In the genomic region with DNA sequence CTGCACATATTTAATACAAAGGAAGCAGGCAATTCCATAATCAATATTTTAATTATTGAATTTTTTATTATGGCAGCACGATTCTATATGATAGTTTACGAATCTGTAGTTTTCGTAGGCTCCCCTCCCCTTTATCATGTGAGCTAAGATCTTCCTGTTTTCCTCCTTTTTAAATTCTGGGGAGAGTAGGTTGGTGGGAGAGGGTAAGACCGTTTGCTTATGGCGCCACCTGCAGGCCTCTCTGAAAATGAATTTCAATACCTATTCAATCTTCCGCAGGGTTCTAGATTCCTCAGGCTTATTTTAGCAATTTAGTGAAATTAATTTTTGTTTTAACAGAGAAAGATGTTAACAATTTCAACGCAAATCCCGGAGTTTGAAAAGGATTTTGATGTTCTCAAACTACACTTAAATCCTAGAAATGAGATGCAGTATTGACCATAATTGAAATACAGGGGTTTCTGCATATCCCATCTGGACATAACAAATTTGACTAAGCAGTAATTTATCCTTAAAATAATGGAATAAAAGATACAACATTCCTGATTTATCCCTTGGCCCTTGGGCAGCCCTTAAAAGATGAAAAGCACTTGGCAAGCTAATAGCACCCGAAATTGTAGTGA, we compare ENCODE assay signal across 8 cellular contexts. TPM values are rescaled to one million over a fixed set of nuclear protein-coding genes. Genes with fewer than 3 reads are reported as not detected.
DNase-seq lines count a peak whose midpoint lies in the region; ATAC-seq, FAIRE-seq and TF ChIP-seq lines count a peak whose summit lies in the region.

No MANE protein-coding gene starts in this region.

- TF ChIP-seq POLR2A in NB4 (IDR thresholded peaks at IDR 0.05; ENCODE audit: extremely low read depth, insufficient read length): no peak
- no peak for TF ChIP-seq POLR2A in endothelial cell of umbilical vein (IDR thresholded peaks at IDR 0.05; ENCODE audit: low read depth, low read length)

- no peaks in the 10 kb centered on the region for H3K9me1 ChIP-seq in endothelial cell of umbilical vein (replicated peaks; ENCODE audit: control insufficient read depth, extremely low read depth, insufficient read depth, low read length)

- intact Hi-C loops in activated CD4-positive, alpha-beta T cell treated with anti-CD3 and anti-CD28 coated beads for 36 hours (cut with DNase I, micrococcal nuclease): loop anchor here (1.0 to 2.0 kb wide), 5 partner anchors 16 to 415 kb away; no protein-coding TSS in a partner anchor
- intact Hi-C loops in endothelial cell of umbilical vein (cut with micrococcal nuclease): loop anchor here (1.0 to 2.0 kb wide), 9 partner anchors 26 to 586 kb away; no protein-coding TSS in a partner anchor

- H2AFZ ChIP-seq in endothelial cell of umbilical vein (ENCODE audit: low read depth, low read length): no peak overlapping the region

- BruUV-seq in endothelial cell of umbilical vein (replicated peaks; lab: Mats Ljungman, UMichigan): no TSS peak

- H3K27me3 ChIP-seq in endothelial cell of umbilical vein (ENCODE audit: control insufficient read depth in 2 of 2, insufficient read depth in 2 of 2, low read length in 2 of 2): no peaks in the 10 kb centered on the region

- peaks cover 2% of the 10 kb centered on the region for H3K9me3 Mint-ChIP-seq in activated CD4-positive, alpha-beta T cell treated with anti-CD3 and anti-CD28 coated beads for 36 hours (ENCODE audit: low read depth)
- H3K9me3 Mint-ChIP-seq in nephron progenitor cell: peaks cover 13% of the 10 kb centered on the region

- peak overlapping the region; percentile 93 for H3K9ac ChIP-seq in endothelial cell of umbilical vein (replicated peaks; ENCODE audit: extremely low read depth, insufficient read depth, low read length)

- no peak for ATAC-seq in activated CD4-positive, alpha-beta T cell treated with anti-CD3 and anti-CD28 coated beads for 36 hours
- ATAC-seq in HG02759 (IDR thresholded peaks at IDR 0.05; ENCODE audit: unreplicated experiment) (no peak), GM21515 (IDR thresholded peaks at IDR 0.05; ENCODE audit: unreplicated experiment) (no peak)

- no peaks in the 10 kb centered on the region for H3K36me3 Mint-ChIP-seq in activated CD4-positive, alpha-beta T cell treated with anti-CD3 and anti-CD28 coated beads for 36 hours (ENCODE audit: low read depth)
- peaks cover 26% of the 10 kb centered on the region for H3K36me3 Mint-ChIP-seq in nephron progenitor cell (ENCODE audit: low read depth)

- dilution Hi-C loops in endothelial cell of umbilical vein (cut with MboI; ENCODE audit: extremely low pct_ligation_motif_present, low sequenced_read_pairs): no loop called here

- no peaks in the 10 kb centered on the region for H3K36me3 ChIP-seq in endothelial cell of umbilical vein (ENCODE audit: control insufficient read depth in 2 of 2, extremely low read depth in 1 of 2, insufficient read depth in 2 of 2, low read length in 2 of 2)

- no peaks in the 10 kb centered on the region for H3K79me2 ChIP-seq in endothelial cell of umbilical vein (ENCODE audit: control insufficient read depth, insufficient read depth, low read length)

- peaks cover 59% of the 10 kb centered on the region for H3K27me3 Mint-ChIP-seq in activated CD4-positive, alpha-beta T cell treated with anti-CD3 and anti-CD28 coated beads for 36 hours
- H3K27me3 Mint-ChIP-seq in nephron progenitor cell (ENCODE audit: low read depth, poor library complexity): peaks cover 28% of the 10 kb centered on the region

- FAIRE-seq in endothelial cell of umbilical vein (lab: Jason Lieb, UNC): peak; percentile 53

- peak overlapping the region; percentile 99 for H3K27ac ChIP-seq in endothelial cell of umbilical vein (ENCODE audit: insufficient read depth, low read depth, low read length)

- TF ChIP-seq CTCF in NB4 (IDR thresholded peaks at IDR 0.05; ENCODE audit: low read depth, low read length) (peak; percentile 66), endothelial cell of umbilical vein (IDR thresholded peaks at IDR 0.05; ENCODE audit: extremely low read depth in 1 of 2, insufficient read depth in 1 of 2, low read depth in 1 of 2, low read length in 2 of 2) (peak; percentile 61 to 65), nephron progenitor cell (IDR thresholded peaks at IDR 0.05) (peak; percentile 83)

- DNase-seq in activated CD4-positive, alpha-beta T cell treated with anti-CD3 and anti-CD28 coated beads for 36 hours: peak; percentile 73
- no peak for DNase-seq in activated CD4-positive, alpha-beta T cell treated with anti-CD3 and anti-CD28 coated beads, Interleukin-2, amount 50 U/mL, for 4 hours
- DNase-seq in NB4 (ENCODE audit: low read depth) (peak; percentile 81), SKM-1 treated with dmso at 0.1 percent for 144 hours (lab: John Stamatoyannopoulos, UW; ENCODE audit: unreplicated experiment) (peak; percentile 55), endothelial cell of umbilical vein (ENCODE audit: low read depth, low spot score) (peak; percentile 88), nephron progenitor cell (peak; percentile 83)

- no peaks in the 10 kb centered on the region for H4K20me1 ChIP-seq in endothelial cell of umbilical vein (replicated peaks; ENCODE audit: control insufficient read depth, extremely low read depth, insufficient read depth, low read length)

- peaks cover 13% of the 10 kb centered on the region for H3K4me1 Mint-ChIP-seq in activated CD4-positive, alpha-beta T cell treated with anti-CD3 and anti-CD28 coated beads for 36 hours
- peaks cover 25% of the 10 kb centered on the region for H3K4me1 Mint-ChIP-seq in nephron progenitor cell

- POLR2A ChIA-PET in activated CD4-positive, alpha-beta T cell treated with anti-CD3 and anti-CD28 coated beads for 36 hours (lab: Charles Lee): no interaction called here
- POLR2A ChIA-PET in endothelial cell of umbilical vein (lab: Charles Lee): interaction anchor here (0.6 to 1.7 kb wide), 3 partner anchors 17 to 1409 kb away, joined by 3 to 5 read pairs (median 4); no protein-coding TSS in a partner anchor

- peaks cover 24% of the 10 kb centered on the region for H3K4me1 ChIP-seq in endothelial cell of umbilical vein (ENCODE audit: control insufficient read depth, extremely low read depth, insufficient read depth, low read length)

- no peak overlapping the region for H3K4me3 ChIP-seq in NB4 (ENCODE audit: low read depth, low read length)
- peak overlapping the region in 1 of 3 experiments; percentile 65 for H3K4me3 ChIP-seq in endothelial cell of umbilical vein (replicated peaks in 1 of 3; ENCODE audit: insufficient read depth in 1 of 3, low read depth in 1 of 3, low read length in 3 of 3)

- no peaks in the 10 kb centered on the region for H3K9me3 ChIP-seq in endothelial cell of umbilical vein (replicated peaks; ENCODE audit: control insufficient read depth, insufficient read depth, low read length)

- no peak overlapping the region for H3K4me3 Mint-ChIP-seq in activated CD4-positive, alpha-beta T cell treated with anti-CD3 and anti-CD28 coated beads for 36 hours
- peak overlapping the region; percentile 31 for H3K4me3 Mint-ChIP-seq in nephron progenitor cell

- H3K27ac Mint-ChIP-seq in activated CD4-positive, alpha-beta T cell treated with anti-CD3 and anti-CD28 coated beads for 36 hours: no peak overlapping the region
- H3K27ac Mint-ChIP-seq in nephron progenitor cell: no peak overlapping the region

- CTCF ChIA-PET in activated CD4-positive, alpha-beta T cell treated with anti-CD3 and anti-CD28 coated beads for 36 hours (lab: Charles Lee): interaction anchor here (0.6 to 5.9 kb wide), 17 partner anchors 9 to 571 kb away, joined by 3 to 35 read pairs (median 4); no protein-coding TSS in a partner anchor
- CTCF ChIA-PET in endothelial cell of umbilical vein (lab: Charles Lee): interaction anchor here (0.6 to 7.5 kb wide), 42 partner anchors 9 to 887 kb away, joined by 3 to 231 read pairs (median 4); partner anchors contain the start of gene GBX2

- H3K4me2 ChIP-seq in endothelial cell of umbilical vein (ENCODE audit: insufficient read depth, low read length): peak overlapping the region; percentile 98

TF ChIP-seq in endothelial cell of umbilical vein, 7 proteins besides CTCF, POLR2A, EP300 and RAD21:
- TF ChIP-seq FOS (IDR thresholded peaks at IDR 0.05; ENCODE audit: borderline replicate concordance, insufficient read depth, low read length): no peak

RNA-seq across cellular contexts. Expression of gene GBX2, which starts 12.8 kb away (rescaled TPM):
- total RNA-seq in activated CD4-positive, alpha-beta T cell treated with anti-CD3 and anti-CD28 coated beads for 36 hours: not detected
- total RNA-seq in endothelial cell of umbilical vein: 3.6 TPM in 2 replicates
- polyA plus RNA-seq in endothelial cell of umbilical vein: 2.4 and 3.0 TPM in 2 replicates
- polyA plus RNA-seq in endothelial cell of umbilical vein (2011; cell fraction: cytosol; rRNA removed): 3.8 and 4.8 TPM in 2 replicates
- polyA plus RNA-seq in endothelial cell of umbilical vein (2011; cell fraction: nucleus; rRNA removed): 2.5 and 3.5 TPM in 2 replicates
- 6.0 and 9.7 TPM in 2 replicates for polyA plus RNA-seq in endothelial cell of umbilical vein (2012)
- 0.80 and 2.0 TPM in 2 replicates for polyA minus RNA-seq in endothelial cell of umbilical vein
- 0.82 TPM for polyA minus RNA-seq in endothelial cell of umbilical vein (2011; cell fraction: cytosol; rRNA and poly(A)+ RNA removed)
- polyA minus RNA-seq in endothelial cell of umbilical vein (2011; cell fraction: nucleus; rRNA and poly(A)+ RNA removed): 1.6 and 3.2 TPM in 2 replicates

Comparison
In these comparisons a context has a peak if more than half of its experiments do, and no peak if none do; other contexts are left out.
1. DNase-seq: peak in activated CD4-positive, alpha-beta T cell treated with anti-CD3 and anti-CD28 coated beads for 36 hours (single experiment), NB4 (single experiment), SKM-1 treated with dmso at 0.1 percent for 144 hours (single experiment), endothelial cell of umbilical vein (single experiment) and nephron progenitor cell (single experiment); none in activated CD4-positive, alpha-beta T cell treated with anti-CD3 and anti-CD28 coated beads, Interleukin-2, amount 50 U/mL, for 4 hours (0 of 2).
2. Peak in every context shown above with its lines, with median percentiles within 50 percentile points of each other: CTCF ChIP-seq.